Comparison of ENCODE assay signal across 10 cellular contexts in the genomic region with DNA sequence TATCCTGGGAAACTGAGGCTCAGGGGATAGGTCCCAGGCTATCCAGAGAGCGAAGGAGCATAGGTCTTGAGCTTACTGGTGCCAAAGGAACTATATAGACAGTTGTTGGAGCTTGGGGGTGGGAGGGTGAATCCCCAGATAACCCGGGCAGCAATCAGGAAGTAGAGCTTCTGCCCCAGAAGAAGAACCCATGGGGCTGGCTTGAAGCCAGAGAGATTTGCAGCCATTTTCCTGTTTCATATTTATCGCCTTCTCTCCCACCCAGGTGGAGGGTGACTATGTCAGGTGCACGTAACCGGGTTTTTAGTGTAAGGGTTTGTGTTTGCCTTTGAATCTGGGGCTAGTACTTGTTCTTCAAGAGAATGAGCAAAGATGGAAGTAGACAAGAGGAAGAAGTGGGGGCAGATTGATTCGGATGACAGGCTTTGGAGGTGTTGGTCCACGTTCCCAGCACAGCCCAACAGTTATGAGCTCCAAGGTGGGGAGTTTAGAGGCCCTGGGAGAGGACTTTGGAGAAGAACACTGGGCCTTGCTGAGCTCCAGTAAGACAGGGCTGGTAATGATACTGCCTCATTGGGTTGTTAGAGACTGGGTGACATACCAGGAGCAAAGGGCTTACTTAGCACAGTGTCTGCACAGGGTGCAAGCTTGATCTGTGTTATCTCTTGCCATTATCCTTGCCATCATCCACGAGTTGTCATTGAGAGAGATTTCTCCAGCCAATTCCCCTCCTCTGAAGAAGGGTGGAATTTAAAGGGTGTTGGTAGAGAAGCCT.
DNase-seq lines count a peak whose midpoint lies in the region; ATAC-seq and TF ChIP-seq lines count a peak whose summit lies in the region.
"Had no signal": no experiment of that assay in that cellular context is flagged by ENCODE, and none has a peak within 500 bp of the region (broad histone marks: within the 10 kb centered on the region; RNA-seq: fewer than 3 reads in every experiment).

No MANE protein-coding gene starts in this region.

- POLR2A ChIA-PET in CD4-positive, alpha-beta T cell (lab: Charles Lee): interaction anchor here (0.8 to 1.8 kb wide), 5 partner anchors 71 to 514 kb away, joined by 3 to 8 read pairs (median 3); a partner anchor contains a TSS

- H3K36me3 ChIP-seq in GM23338 (ENCODE audit: insufficient read depth): no peaks in the 10 kb centered on the region; the same call in 1 of the 2 replicates
- peaks cover 2 to 7% of the 10 kb centered on the region in 2 experiments for H3K36me3 ChIP-seq in trophoblast cell (ENCODE audit: control insufficient read depth in 1 of 2, insufficient read depth in 2 of 2, low read length in 2 of 2)

- peak overlapping the region; percentile 53 for H3K27ac ChIP-seq in CD4-positive, alpha-beta T cell (ENCODE audit: low read depth, low read length)
- H3K27ac ChIP-seq in HL-60 (replicated peaks) (peak overlapping the region; percentile 47), GM23338 (ENCODE audit: low read depth) (no peak overlapping the region), trophoblast cell (ENCODE audit: low read depth, low read length) (no peak overlapping the region)

- ATAC-seq in CD4-positive, alpha-beta T cell (ENCODE audit: poor library complexity): peak; percentile 18
- ATAC-seq in naive B cell (ENCODE audit: low read depth in 2 of 2): peak; percentile 47 to 49
- ATAC-seq in GM23338: no peak
- ATAC-seq in HG03378 (IDR thresholded peaks at IDR 0.05; ENCODE audit: unreplicated experiment): no peak

- H3K27ac Mint-ChIP-seq in CD4-positive, alpha-beta T cell: peak overlapping the region; percentile 87
- peak overlapping the region; percentile 82 for H3K27ac Mint-ChIP-seq in T-helper 2 cell treated with Interferon-gamma antibody and Interleukin-4, amounts not matched to agents 5 μg/mL and 100 μg/mL, for 36 hours
- peak overlapping the region; percentile 83 to 97 (median 93) for H3K27ac Mint-ChIP-seq in naive B cell
- no peak overlapping the region for H3K27ac Mint-ChIP-seq in GM23338

- peaks cover 13% of the 10 kb centered on the region for H3K36me3 Mint-ChIP-seq in CD4-positive, alpha-beta T cell (ENCODE audit: low read depth)
- peaks cover 39% of the 10 kb centered on the region for H3K36me3 Mint-ChIP-seq in T-helper 2 cell treated with Interferon-gamma antibody and Interleukin-4, amounts not matched to agents 5 μg/mL and 100 μg/mL, for 36 hours (ENCODE audit: low read depth)
- H3K36me3 Mint-ChIP-seq in naive B cell (no peaks in the 10 kb centered on the region), GM23338 (ENCODE audit: low read depth) (no peaks in the 10 kb centered on the region; the same call in 2 of the 3 replicates)

- H3K27me3 Mint-ChIP-seq in CD4-positive, alpha-beta T cell: no peaks in the 10 kb centered on the region
- H3K27me3 Mint-ChIP-seq in T-helper 2 cell treated with Interferon-gamma antibody and Interleukin-4, amounts not matched to agents 5 μg/mL and 100 μg/mL, for 36 hours (ENCODE audit: low read depth): no peaks in the 10 kb centered on the region
- H3K27me3 Mint-ChIP-seq in naive B cell (no peaks in the 10 kb centered on the region), GM23338 (ENCODE audit: insufficient read depth, low read depth, poor library complexity) (peaks cover 2% of the 10 kb centered on the region)

- no peak overlapping the region for H4K91ac ChIP-seq in trophoblast cell (ENCODE audit: low read depth, low read length)

- no peak overlapping the region for H4K12ac ChIP-seq in trophoblast cell (ENCODE audit: low read depth, low read length)

- H3K79me2 ChIP-seq in GM23338 (replicated peaks; ENCODE audit: insufficient read depth) (no peaks in the 10 kb centered on the region), trophoblast cell (ENCODE audit: control insufficient read depth, insufficient read depth, low read length, poor library complexity) (no peaks in the 10 kb centered on the region)

- no peak overlapping the region for H2BK5ac ChIP-seq in trophoblast cell (ENCODE audit: low read depth, low read length, poor library complexity)

- no peak overlapping the region for H3K9ac ChIP-seq in trophoblast cell (ENCODE audit: low read length)

- H3K9me2 ChIP-seq in GM23338 (ENCODE audit: insufficient read depth): no peaks in the 10 kb centered on the region

- H3K14ac ChIP-seq in trophoblast cell (ENCODE audit: low read length): no peak overlapping the region

- no peak overlapping the region for H3K4ac ChIP-seq in trophoblast cell (ENCODE audit: low read depth, low read length)

- H3K23ac ChIP-seq in trophoblast cell (ENCODE audit: low read length): no peak overlapping the region

- H3K4me1 ChIP-seq in GM23338 (ENCODE audit: insufficient read depth) (no peaks in the 10 kb centered on the region), trophoblast cell (ENCODE audit: control insufficient read depth in 1 of 2, insufficient read depth in 2 of 2, low read length in 2 of 2) (peaks cover 5 to 8% of the 10 kb centered on the region in 2 experiments)

- H3F3A ChIP-seq in GM23338 (replicated peaks; ENCODE audit: low read depth): no peaks in the 10 kb centered on the region

- H2BK12ac ChIP-seq in trophoblast cell (ENCODE audit: low read length): no peak overlapping the region

- peaks cover 78% of the 10 kb centered on the region for H3K4me1 Mint-ChIP-seq in CD4-positive, alpha-beta T cell (ENCODE audit: low read depth)
- H3K4me1 Mint-ChIP-seq in T-helper 2 cell treated with Interferon-gamma antibody and Interleukin-4, amounts not matched to agents 5 μg/mL and 100 μg/mL, for 36 hours (ENCODE audit: low read depth): peaks cover 62% of the 10 kb centered on the region
- peaks cover 38 to 61% (median 56%) of the 10 kb centered on the region in 3 donors for H3K4me1 Mint-ChIP-seq in naive B cell
- H3K4me1 Mint-ChIP-seq in GM23338: peaks cover 12% of the 10 kb centered on the region

- no peaks in the 10 kb centered on the region for H3K9me3 Mint-ChIP-seq in CD4-positive, alpha-beta T cell
- H3K9me3 Mint-ChIP-seq in T-helper 2 cell treated with Interferon-gamma antibody and Interleukin-4, amounts not matched to agents 5 μg/mL and 100 μg/mL, for 36 hours: peaks cover 7% of the 10 kb centered on the region
- peaks cover 1 to 7% (median 2%) of the 10 kb centered on the region in 7 donors for H3K9me3 Mint-ChIP-seq in naive B cell
- no peaks in the 10 kb centered on the region for H3K9me3 Mint-ChIP-seq in GM23338

- no peak overlapping the region for H3K4me3 ChIP-seq in HL-60 (replicated peaks; ENCODE audit: insufficient read depth, low read length)
- no peak overlapping the region for H3K4me3 ChIP-seq in GM23338
- H3K4me3 ChIP-seq in trophoblast cell (ENCODE audit: low read depth, low read length): no peak overlapping the region

- intact Hi-C loops in CD4-positive, alpha-beta T cell (cut with DNase I, micrococcal nuclease): loop anchor here (2.0 to 10.0 kb wide), 3 partner anchors 73 to 635 kb away; a partner anchor contains a TSS

- CTCF ChIA-PET in CD4-positive, alpha-beta T cell (lab: Charles Lee): interaction anchor here (1.4 to 1.5 kb wide), 2 partner anchors 46 to 357 kb away, joined by 3 to 4 read pairs; no protein-coding TSS in a partner anchor

- H2AFZ ChIP-seq in GM23338 (no peak overlapping the region), trophoblast cell (ENCODE audit: insufficient read depth, low read length, poor library complexity) (no peak overlapping the region)

- DNase-seq in CD4-positive, alpha-beta T cell: peak in 3 of 10 experiments; percentile 18 to 36 (median 34)
- DNase-seq in HL-60 (ENCODE audit: low read depth in 1 of 2, low spot score in 1 of 2) (peak in 1 of 2 experiments; percentile 77), naive B cell (peak; percentile 58), HuH-7 (ENCODE audit: low spot score) (no peak), GM23338 (ENCODE audit: low spot score) (no peak), trophoblast cell (no peak)
- no peak for DNase-seq in T-helper 2 cell treated with Interferon-gamma antibody and Interleukin-4, amounts not matched to agents 5 μg/mL and 100 μg/mL, for 36 hours (ENCODE audit: low spot score)
- DNase-seq: amygdala, NCI-H446 had no signal

- H3K27me3 ChIP-seq in CD4-positive, alpha-beta T cell (ENCODE audit: control insufficient read depth, insufficient read depth, low read length): no peaks in the 10 kb centered on the region
- H3K27me3 ChIP-seq in HL-60 (ENCODE audit: insufficient read depth, poor library complexity, severe bottlenecking) (no peaks in the 10 kb centered on the region), GM23338 (ENCODE audit: insufficient read depth) (no peaks in the 10 kb centered on the region), trophoblast cell (ENCODE audit: insufficient read depth, low read length) (no peaks in the 10 kb centered on the region)

- H4K20me1 ChIP-seq in GM23338 (replicated peaks; ENCODE audit: insufficient read depth): no peaks in the 10 kb centered on the region; the same call in 1 of the 2 replicates

- no peak overlapping the region for H4K8ac ChIP-seq in trophoblast cell (ENCODE audit: low read depth, low read length)

- no peak overlapping the region for H2AK5ac ChIP-seq in trophoblast cell (ENCODE audit: low read length)

- H2BK120ac ChIP-seq in trophoblast cell (ENCODE audit: insufficient read depth, low read length, poor library complexity): no peak overlapping the region

- H3K4me3 Mint-ChIP-seq in CD4-positive, alpha-beta T cell: peak overlapping the region; percentile 49
- H3K4me3 Mint-ChIP-seq in T-helper 2 cell treated with Interferon-gamma antibody and Interleukin-4, amounts not matched to agents 5 μg/mL and 100 μg/mL, for 36 hours: peak overlapping the region; percentile 80
- H3K4me3 Mint-ChIP-seq in naive B cell (peak overlapping the region in 7 of 8 donors; percentile 15 to 80 (median 75)), GM23338 (no peak overlapping the region)

- no peak overlapping the region for H3K4me2 ChIP-seq in GM23338
- H3K4me2 ChIP-seq in trophoblast cell (ENCODE audit: low read length): no peak overlapping the region

- H3K18ac ChIP-seq in trophoblast cell (ENCODE audit: low read length): no peak overlapping the region

- no peaks in the 10 kb centered on the region for H3K79me1 ChIP-seq in trophoblast cell (ENCODE audit: low read length)

- H3K9me3 ChIP-seq in CD4-positive, alpha-beta T cell (ENCODE audit: control insufficient read depth, low read length): peaks cover 11% of the 10 kb centered on the region
- no peaks in the 10 kb centered on the region for H3K9me3 ChIP-seq in trophoblast cell (ENCODE audit: insufficient read depth, low read depth, low read length)

- no peak for TF ChIP-seq CTCF in CD4-positive, alpha-beta T cell (IDR thresholded peaks at IDR 0.05)
- TF ChIP-seq CTCF in HL-60 (IDR thresholded peaks at IDR 0.05; ENCODE audit: insufficient read depth, low read length) (no peak), GM23338 (conservative IDR thresholded peaks at IDR 0.05; ENCODE audit: low read depth in 2 of 2) (no peak)

- no CpG with 5 or more reads among the region's 8 CpGs for WGBS in trophoblast cell (ENCODE audit: extremely low coverage, insufficient coverage, insufficient read length)

Comparison
In these comparisons a context has a peak if more than half of its experiments do, and no peak if none do; other contexts are left out.
1. ATAC-seq: peak in CD4-positive, alpha-beta T cell (single experiment) and naive B cell (2 of 2); none in GM23338 (single experiment) and HG03378 (single experiment).
2. H3K27ac ChIP-seq: peak in CD4-positive, alpha-beta T cell (single experiment) and HL-60 (single experiment); none in GM23338 (single experiment) and trophoblast cell (single experiment).